Comparison of ENCODE assay signal across 9 cellular contexts in genomic region chr14:100486025-100486828, GRCh38.
A peak's percentile ranks its signal among the peaks of the same experiment; 100 is the strongest.
DNase-seq lines count a peak whose midpoint lies in the region; ATAC-seq and TF ChIP-seq lines count a peak whose summit lies in the region.
"Had no signal": no experiment of that assay in that cellular context is flagged by ENCODE, and none has a peak within 500 bp of the region (broad histone marks: within the 10 kb centered on the region; RNA-seq: fewer than 3 reads in every experiment).

No MANE protein-coding gene starts in this region.

- DNase-seq in Calu3 (peak; percentile 60), KG1 (lab: John Stamatoyannopoulos, UW) (peak; percentile 13), SW480 (ENCODE audit: low spot score) (peak; percentile 57), adrenal gland (peak in 6 of 7 donors; percentile 62 to 75 (median 66)), iris pigment epithelial cell (ENCODE audit: low read depth) (peak; percentile 66), cortex of kidney (lab: John Stamatoyannopoulos, UW) (no peak)
- peak; percentile 25 for DNase-seq in stimulated activated CD8-positive, alpha-beta memory T cell treated with anti-CD3 and anti-CD28 coated beads, Interleukin-12 subunit alpha, Interleukin-12 subunit beta, amount 100 ng/mL, for 24 hours (ENCODE audit: extremely low read depth)

- no peak for TF ChIP-seq POLR2A in adrenal gland (IDR thresholded peaks at IDR 0.05)

- H3K27ac ChIP-seq in adrenal gland = no peak overlapping the region

- no peaks in the 10 kb centered on the region for H3K4me1 ChIP-seq in adrenal gland (replicated peaks in 1 of 2)

- intact Hi-C loops in Calu3 (cut with micrococcal nuclease; ENCODE audit: unreplicated experiment) (no loop called here), adrenal gland (cut with DNase I) (no loop called here)

- no peak for TF ChIP-seq CTCF in Calu3 (IDR thresholded peaks at IDR 0.05; ENCODE audit: unreplicated experiment)
- no peak for TF ChIP-seq CTCF in adrenal gland (IDR thresholded peaks at IDR 0.05)

- ATAC-seq in GM21447 (IDR thresholded peaks at IDR 0.05; ENCODE audit: unreplicated experiment) = peak; percentile 63

- no peak overlapping the region for H3K27ac Mint-ChIP-seq in Calu3 (ENCODE audit: unreplicated experiment)

- 60 to 71% (median 68%) methylated on average over 20 to 21 of the region's 21 CpGs for WGBS in adrenal gland, 4 donors

- H3K27me3 Mint-ChIP-seq in Calu3 (ENCODE audit: unreplicated experiment) = no peaks in the 10 kb centered on the region

- H3K4me1 Mint-ChIP-seq in Calu3 (ENCODE audit: low read depth, unreplicated experiment) = no peaks in the 10 kb centered on the region

- H3K9me3 ChIP-seq in adrenal gland (replicated peaks in 1 of 3) = no peaks in the 10 kb centered on the region

- no TSS peak for BruUV-seq in Calu3 (replicated peaks; lab: Mats Ljungman, UMichigan)

- H3K36me3 Mint-ChIP-seq in Calu3 (ENCODE audit: insufficient read depth, unreplicated experiment) = no peaks in the 10 kb centered on the region

- no peak overlapping the region for H3K4me3 Mint-ChIP-seq in Calu3 (ENCODE audit: low read depth, unreplicated experiment)

- CTCF ChIA-PET in Calu3 (lab: Charles Lee) = interaction anchor here (0.7 kb wide), 1 partner anchor 11 kb away, joined by 4 read pairs; no protein-coding TSS in a partner anchor

- no peaks in the 10 kb centered on the region for H3K36me3 ChIP-seq in adrenal gland (replicated peaks in 1 of 2)

- no peaks in the 10 kb centered on the region for H3K27me3 ChIP-seq in adrenal gland

- H3K9me3 Mint-ChIP-seq in Calu3 (ENCODE audit: low read depth, unreplicated experiment) = no peaks in the 10 kb centered on the region

- no peak overlapping the region for H3K4me3 ChIP-seq in adrenal gland
- H3K4me3 ChIP-seq: skin epidermis had no signal
